ENCODE assay signal across 20 cellular contexts in the genomic region with DNA sequence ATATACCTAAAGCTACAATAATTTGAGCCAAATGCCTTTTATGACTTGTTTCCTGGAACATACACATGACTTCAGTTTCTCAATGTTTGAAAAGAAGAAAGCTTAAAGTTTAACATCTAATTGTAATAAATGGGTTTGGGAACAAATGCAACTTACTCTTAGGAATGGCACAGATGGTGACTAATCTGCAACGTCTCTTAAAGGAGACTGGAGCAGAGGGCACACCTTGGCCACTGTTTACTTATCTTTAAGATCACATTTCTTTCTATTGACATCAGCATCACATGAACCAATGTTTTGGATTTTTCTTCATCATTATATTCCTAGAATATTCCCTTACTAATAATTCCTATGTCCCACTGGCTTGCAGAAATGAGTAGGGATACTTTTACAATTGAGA.
"Had no signal": no experiment of that assay in that cellular context is flagged by ENCODE, and none has a peak within 500 bp of the region (broad histone marks: within the 10 kb centered on the region; RNA-seq: fewer than 3 reads in every experiment).

No MANE protein-coding gene starts in this region.

- H3K9me3 Mint-ChIP-seq: activated CD4-positive, alpha-beta memory T cell treated with anti-CD3 and anti-CD28 coated beads for 36 hours; memory B cell; naive B cell; stimulated activated naive B cell treated with anti-CD40 and anti-IgM and Interleukin-4, amounts not matched to agents 10 μg/mL and 1 μg/mL and 100 μg/mL, for 72 hours had no signal

- H3K36me3 Mint-ChIP-seq: activated CD4-positive, alpha-beta memory T cell treated with anti-CD3 and anti-CD28 coated beads for 36 hours; activated CD8-positive, alpha-beta memory T cell treated with anti-CD3 and anti-CD28 coated beads, Interleukin-2, amount 10 ng/mL, durations not matched to agents 7 days and 5 days; memory B cell; naive B cell; stimulated activated naive B cell treated with anti-CD40 and anti-IgM and Interleukin-4, amounts not matched to agents 10 μg/mL and 1 μg/mL and 100 μg/mL, for 72 hours had no signal

- H3K27ac ChIP-seq: body of pancreas, left ventricle myocardium inferior, spleen, thoracic aorta had no signal

- FAIRE-seq: frontal cortex, keratinocyte, TTC549 had no signal

- H3K27ac Mint-ChIP-seq: activated CD4-positive, alpha-beta memory T cell treated with anti-CD3 and anti-CD28 coated beads for 36 hours; activated CD8-positive, alpha-beta memory T cell treated with anti-CD3 and anti-CD28 coated beads, Interleukin-2, amount 10 ng/mL, durations not matched to agents 7 days and 5 days; activated naive CD4-positive, alpha-beta T cell treated with anti-CD3 and anti-CD28 coated beads for 36 hours; effector memory CD8-positive, alpha-beta T cell; memory B cell; stimulated activated naive B cell treated with anti-CD40 and anti-IgM and Interleukin-4, amounts not matched to agents 10 μg/mL and 1 μg/mL and 100 μg/mL, for 72 hours; T-helper 2 cell treated with Interferon-gamma antibody and Interleukin-4, amounts not matched to agents 5 μg/mL and 100 μg/mL, for 36 hours had no signal

- H3K27me3 ChIP-seq: body of pancreas, spleen had no signal

- H3K4me3 Mint-ChIP-seq: activated CD4-positive, alpha-beta memory T cell treated with anti-CD3 and anti-CD28 coated beads for 36 hours; activated CD8-positive, alpha-beta memory T cell treated with anti-CD3 and anti-CD28 coated beads, Interleukin-2, amount 10 ng/mL, durations not matched to agents 7 days and 5 days; activated naive CD4-positive, alpha-beta T cell treated with anti-CD3 and anti-CD28 coated beads for 36 hours; effector memory CD8-positive, alpha-beta T cell; memory B cell; naive B cell; neural crest cell; stimulated activated naive B cell treated with anti-CD40 and anti-IgM and Interleukin-4, amounts not matched to agents 10 μg/mL and 1 μg/mL and 100 μg/mL, for 72 hours; T-helper 2 cell treated with Interferon-gamma antibody and Interleukin-4, amounts not matched to agents 5 μg/mL and 100 μg/mL, for 36 hours had no signal

- ATAC-seq: activated CD8-positive, alpha-beta memory T cell treated with anti-CD3 and anti-CD28 coated beads, Interleukin-2, amount 10 ng/mL, durations not matched to agents 7 days and 5 days; body of pancreas; effector memory CD8-positive, alpha-beta T cell; mucosa of descending colon; sciatic nerve; stimulated activated naive B cell treated with anti-CD40 and anti-IgM and Interleukin-4, amounts not matched to agents 10 μg/mL and 1 μg/mL and 100 μg/mL, for 72 hours had no signal

- H3K9me3 ChIP-seq: body of pancreas, left ventricle myocardium inferior, mucosa of descending colon, spleen, thoracic aorta had no signal

- H3K36me3 ChIP-seq: left ventricle myocardium inferior, spleen, thoracic aorta had no signal

- H3K4me3 ChIP-seq: body of pancreas, left ventricle myocardium inferior, mucosa of descending colon, spleen, thoracic aorta had no signal

- DNase-seq: activated CD4-positive, alpha-beta memory T cell treated with anti-CD3 and anti-CD28 coated beads for 36 hours; activated CD8-positive, alpha-beta memory T cell treated with anti-CD3 and anti-CD28 coated beads, Interleukin-2, amount 10 ng/mL, durations not matched to agents 7 days and 5 days; activated naive CD4-positive, alpha-beta T cell treated with anti-CD3 and anti-CD28 coated beads for 36 hours; body of pancreas; caudate nucleus; effector memory CD8-positive, alpha-beta T cell; left ventricle myocardium inferior; mucosa of descending colon; naive B cell; spleen; stimulated activated CD4-positive, alpha-beta T cell treated with anti-CD3 and anti-CD28 coated beads, Interleukin-4, amount 100 ng/mL, for 4 hours; stimulated activated naive B cell treated with anti-CD40 and anti-IgM and Interleukin-4, amounts not matched to agents 10 μg/mL and 1 μg/mL and 100 μg/mL, for 72 hours had no signal

- H3K4me1 ChIP-seq: body of pancreas, left ventricle myocardium inferior, spleen had no signal

- H3K4me1 Mint-ChIP-seq: activated CD8-positive, alpha-beta memory T cell treated with anti-CD3 and anti-CD28 coated beads, Interleukin-2, amount 10 ng/mL, durations not matched to agents 7 days and 5 days; memory B cell; naive B cell; neural crest cell; stimulated activated naive B cell treated with anti-CD40 and anti-IgM and Interleukin-4, amounts not matched to agents 10 μg/mL and 1 μg/mL and 100 μg/mL, for 72 hours had no signal

- H3K27me3 Mint-ChIP-seq: activated CD4-positive, alpha-beta memory T cell treated with anti-CD3 and anti-CD28 coated beads for 36 hours; activated CD8-positive, alpha-beta memory T cell treated with anti-CD3 and anti-CD28 coated beads, Interleukin-2, amount 10 ng/mL, durations not matched to agents 7 days and 5 days; effector memory CD8-positive, alpha-beta T cell; memory B cell; naive B cell; stimulated activated naive B cell treated with anti-CD40 and anti-IgM and Interleukin-4, amounts not matched to agents 10 μg/mL and 1 μg/mL and 100 μg/mL, for 72 hours had no signal
